27 cellular contexts compared by ENCODE assay signal in the genomic region with DNA sequence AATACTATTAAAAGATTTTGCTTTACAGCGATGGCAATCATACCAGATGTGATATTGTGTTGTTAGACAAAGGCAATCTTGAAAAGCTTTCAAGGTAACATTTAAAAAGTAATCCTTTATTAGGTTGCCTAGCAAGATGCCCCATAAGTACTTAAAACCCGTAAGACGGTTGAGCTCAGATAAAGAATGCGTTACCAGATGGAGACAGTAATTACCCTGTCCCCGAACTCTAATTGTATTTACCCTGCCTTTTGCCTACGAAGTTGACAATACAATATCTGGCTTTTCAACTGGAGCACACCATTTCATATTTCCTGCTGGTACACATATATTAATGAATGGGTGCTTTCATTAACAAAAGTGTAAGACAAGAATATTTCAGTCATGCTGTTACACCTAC.
DNase-seq lines count a peak whose midpoint lies in the region; ATAC-seq, FAIRE-seq and TF ChIP-seq lines count a peak whose summit lies in the region.
"Had no signal": no experiment of that assay in that cellular context is flagged by ENCODE, and none has a peak within 500 bp of the region (broad histone marks: within the 10 kb centered on the region; RNA-seq: fewer than 3 reads in every experiment).

No MANE protein-coding gene starts in this region.

- no peaks in the 10 kb centered on the region for H3K27me3 ChIP-seq in neural cell (ENCODE audit: insufficient read depth, low read depth, low read length)
- H3K27me3 ChIP-seq: cardiac muscle cell, Peyer's patch, upper lobe of left lung had no signal

- no peaks in the 10 kb centered on the region for H3K9me2 ChIP-seq in neural cell (ENCODE audit: insufficient read depth, low read length)
- H3K9me2 ChIP-seq: SK-N-SH had no signal

- DNase-seq in NCI-H1092 (lab: John Stamatoyannopoulos, UW) (peak; percentile 75), NCI-H1930 (lab: John Stamatoyannopoulos, UW) (peak; percentile 90 to 95), NCI-H69 (lab: John Stamatoyannopoulos, UW) (peak; percentile 99), mucosa of gallbladder (ENCODE audit: low spot score) (no peak), RCC 7860 (ENCODE audit: low spot score) (no peak)
- DNase-seq: activated CD8-positive, alpha-beta T cell treated with anti-CD3 and anti-CD28 coated beads for 36 hours; activated naive CD4-positive, alpha-beta T cell; activated T-cell treated with anti-CD3 and anti-CD28 coated beads, Interleukin-2, amount 50 U/mL, for 24 hours; amygdala; dermis blood vessel endothelial cell; heart right ventricle; immature natural killer cell; left ventricle myocardium superior; mucosa of descending colon; NCI-H1048; NK-92 treated with Interleukin-12 subunit alpha and Interleukin-12 subunit beta, amount 100 ng/mL, for 24 hours; Peyer's patch; psoas muscle; SK-N-SH; stimulated activated CD4-positive, alpha-beta T cell treated with anti-CD3 and anti-CD28 coated beads, Interleukin-2, amount 100 ng/mL, for 48 hours; stimulated activated naive CD8-positive, alpha-beta T cell treated with anti-CD3 and anti-CD28 coated beads, Interleukin-15, amount 100 ng/mL, for 72 hours; upper lobe of left lung had no signal

- TF ChIP-seq EP300 in neural cell (conservative IDR thresholded peaks at IDR 0.05; ENCODE audit: poor library complexity, severe bottlenecking): no peak

- no peak for ATAC-seq in GM18867 (IDR thresholded peaks at IDR 0.05; ENCODE audit: unreplicated experiment)
- ATAC-seq: activated CD8-positive, alpha-beta T cell treated with anti-CD3 and anti-CD28 coated beads for 36 hours; heart right ventricle; left ventricle myocardium superior; mucosa of descending colon; psoas muscle; stimulated activated naive CD8-positive, alpha-beta T cell treated with anti-CD3 and anti-CD28 coated beads, Interleukin-15, amount 100 ng/mL, for 72 hours had no signal

- no peaks in the 10 kb centered on the region for H4K20me1 ChIP-seq in neural cell (ENCODE audit: insufficient read depth)

- no peak for FAIRE-seq in RCC 7860 (lab: Jason Lieb, UNC)
- FAIRE-seq: endothelial cell of umbilical vein had no signal

- no peaks in the 10 kb centered on the region for H3K79me2 ChIP-seq in neural cell (replicated peaks; ENCODE audit: insufficient read depth, low read length)

- H3K27ac ChIP-seq in neural cell (ENCODE audit: low read length): peak overlapping the region; percentile 46
- H3K27ac ChIP-seq: heart right ventricle, Peyer's patch, psoas muscle, skin epidermis, upper lobe of left lung had no signal

- H3K4me3 ChIP-seq in neural cell (ENCODE audit: low read length): peak overlapping the region; percentile 30
- H3K4me3 ChIP-seq: cardiac muscle cell, heart right ventricle, mucosa of descending colon, Peyer's patch, psoas muscle, skin epidermis, upper lobe of left lung had no signal

- no peak for TF ChIP-seq CTCF in neural cell (IDR thresholded peaks at IDR 0.05; ENCODE audit: poor library complexity, severe bottlenecking)

- H3K36me3 ChIP-seq in neural cell (ENCODE audit: insufficient read depth, low read length): no peaks in the 10 kb centered on the region
- H3K36me3 ChIP-seq: cardiac muscle cell, heart right ventricle, Peyer's patch, upper lobe of left lung had no signal

- no peaks in the 10 kb centered on the region for H3K9me3 ChIP-seq in neural cell (ENCODE audit: low read length)
- H3K9me3 ChIP-seq: mucosa of descending colon, Peyer's patch, psoas muscle, SK-N-SH, upper lobe of left lung had no signal

- no peak for TF ChIP-seq RAD21 in neural cell (conservative IDR thresholded peaks at IDR 0.05)

- peak overlapping the region; percentile 31 for H3K9ac ChIP-seq in neural cell (ENCODE audit: low read length)
- H3K9ac ChIP-seq: SK-N-SH had no signal

- no peak overlapping the region for H3K4me2 ChIP-seq in neural cell (ENCODE audit: low read length)
- H3K4me2 ChIP-seq: SK-N-SH had no signal

- H3F3A ChIP-seq in neural cell (ENCODE audit: insufficient read depth, low read length, poor library complexity, severe bottlenecking): no peaks in the 10 kb centered on the region

- H2AFZ ChIP-seq in neural cell (ENCODE audit: low read depth, low read length): no peak overlapping the region

TF ChIP-seq in neural cell, 6 proteins besides CTCF, POLR2A, EP300 and RAD21:
- TF ChIP-seq, protein P1, sequence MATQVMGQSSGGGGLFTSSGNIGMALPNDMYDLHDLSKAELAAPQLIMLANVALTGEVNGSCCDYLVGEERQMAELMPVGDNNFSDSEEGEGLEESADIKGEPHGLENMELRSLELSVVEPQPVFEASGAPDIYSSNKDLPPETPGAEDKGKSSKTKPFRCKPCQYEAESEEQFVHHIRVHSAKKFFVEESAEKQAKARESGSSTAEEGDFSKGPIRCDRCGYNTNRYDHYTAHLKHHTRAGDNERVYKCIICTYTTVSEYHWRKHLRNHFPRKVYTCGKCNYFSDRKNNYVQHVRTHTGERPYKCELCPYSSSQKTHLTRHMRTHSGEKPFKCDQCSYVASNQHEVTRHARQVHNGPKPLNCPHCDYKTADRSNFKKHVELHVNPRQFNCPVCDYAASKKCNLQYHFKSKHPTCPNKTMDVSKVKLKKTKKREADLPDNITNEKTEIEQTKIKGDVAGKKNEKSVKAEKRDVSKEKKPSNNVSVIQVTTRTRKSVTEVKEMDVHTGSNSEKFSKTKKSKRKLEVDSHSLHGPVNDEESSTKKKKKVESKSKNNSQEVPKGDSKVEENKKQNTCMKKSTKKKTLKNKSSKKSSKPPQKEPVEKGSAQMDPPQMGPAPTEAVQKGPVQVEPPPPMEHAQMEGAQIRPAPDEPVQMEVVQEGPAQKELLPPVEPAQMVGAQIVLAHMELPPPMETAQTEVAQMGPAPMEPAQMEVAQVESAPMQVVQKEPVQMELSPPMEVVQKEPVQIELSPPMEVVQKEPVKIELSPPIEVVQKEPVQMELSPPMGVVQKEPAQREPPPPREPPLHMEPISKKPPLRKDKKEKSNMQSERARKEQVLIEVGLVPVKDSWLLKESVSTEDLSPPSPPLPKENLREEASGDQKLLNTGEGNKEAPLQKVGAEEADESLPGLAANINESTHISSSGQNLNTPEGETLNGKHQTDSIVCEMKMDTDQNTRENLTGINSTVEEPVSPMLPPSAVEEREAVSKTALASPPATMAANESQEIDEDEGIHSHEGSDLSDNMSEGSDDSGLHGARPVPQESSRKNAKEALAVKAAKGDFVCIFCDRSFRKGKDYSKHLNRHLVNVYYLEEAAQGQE (IDR thresholded peaks at IDR 0.05; ENCODE audit: borderline replicate concordance): no peak
- TF ChIP-seq MXI1 (conservative IDR thresholded peaks at IDR 0.05; ENCODE audit: poor library complexity, severe bottlenecking) (no peak), SMC3 (conservative IDR thresholded peaks at IDR 0.05; ENCODE audit: poor library complexity) (no peak), TAF1 (IDR thresholded peaks at IDR 0.05; ENCODE audit: low read depth) (no peak), EZH2 (IDR thresholded peaks at IDR 0.05; ENCODE audit: borderline replicate concordance, insufficient read depth, low read length, poor library complexity, severe bottlenecking) (no peak), POLR2AphosphoS5 (IDR thresholded peaks at IDR 0.05) (no peak)

Comparison
In these comparisons a context has a peak if more than half of its experiments do, and no peak if none do; other contexts are left out.
1. DNase-seq: peak in NCI-H1092 (single experiment), NCI-H1930 (2 of 2) and NCI-H69 (single experiment); none in mucosa of gallbladder (single experiment) and RCC 7860 (single experiment).